10 cellular contexts compared by ENCODE assay signal in the genomic region with DNA sequence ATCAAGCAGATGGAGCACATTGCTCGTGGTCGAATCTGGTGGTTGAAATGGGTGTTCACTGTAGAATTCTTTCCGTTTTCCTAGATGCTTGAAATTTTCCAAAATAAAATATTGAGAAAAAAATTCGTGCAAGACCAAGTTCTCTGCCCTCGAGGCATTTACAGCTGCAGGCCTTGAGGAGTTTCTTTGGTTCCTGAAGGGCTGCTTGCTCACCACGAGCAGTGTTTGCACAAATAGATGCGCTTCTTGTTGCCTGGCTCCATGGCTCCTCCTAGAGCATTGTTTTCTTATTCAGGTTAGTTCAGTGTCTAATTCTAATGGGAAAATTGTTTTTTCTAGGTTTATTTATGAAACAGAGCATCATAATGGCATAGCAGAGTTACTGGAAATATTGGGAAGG.
A peak's percentile ranks its signal among the peaks of the same experiment; 100 is the strongest.
DNase-seq lines count a peak whose midpoint lies in the region; ATAC-seq, FAIRE-seq and TF ChIP-seq lines count a peak whose summit lies in the region.
"Had no signal": no experiment of that assay in that cellular context is flagged by ENCODE, and none has a peak within 500 bp of the region (broad histone marks: within the 10 kb centered on the region; RNA-seq: fewer than 3 reads in every experiment).

No MANE protein-coding gene starts in this region.

- H3K4me1 Mint-ChIP-seq in T-helper 2 cell treated with Interferon-gamma antibody and Interleukin-4, amounts not matched to agents 5 μg/mL and 100 μg/mL, for 36 hours (ENCODE audit: low read depth) = no peaks in the 10 kb centered on the region

- no peaks in the 10 kb centered on the region for H3K27me3 Mint-ChIP-seq in T-helper 2 cell treated with Interferon-gamma antibody and Interleukin-4, amounts not matched to agents 5 μg/mL and 100 μg/mL, for 36 hours (ENCODE audit: low read depth)
- H3K27me3 Mint-ChIP-seq: IgD-negative memory B cell had no signal

- H3K9me3 Mint-ChIP-seq in T-helper 2 cell treated with Interferon-gamma antibody and Interleukin-4, amounts not matched to agents 5 μg/mL and 100 μg/mL, for 36 hours = no peaks in the 10 kb centered on the region
- H3K9me3 Mint-ChIP-seq: IgD-negative memory B cell had no signal

- H3K4me3 ChIP-seq in AG10803 (ENCODE audit: low read length) = no peak overlapping the region

- H3K36me3 Mint-ChIP-seq in T-helper 2 cell treated with Interferon-gamma antibody and Interleukin-4, amounts not matched to agents 5 μg/mL and 100 μg/mL, for 36 hours (ENCODE audit: low read depth) = peaks cover 64% of the 10 kb centered on the region

- peak; percentile 42 for FAIRE-seq in G401.6 (lab: Jason Lieb, UNC)

- no peak for ATAC-seq in stimulated activated naive CD8-positive, alpha-beta T cell treated with anti-CD3 and anti-CD28 coated beads, Interleukin-15, Interleukin-2, amounts not matched to agents 100 U/mL and 50 U/mL, for 24 hours

- H3K27ac Mint-ChIP-seq in T-helper 2 cell treated with Interferon-gamma antibody and Interleukin-4, amounts not matched to agents 5 μg/mL and 100 μg/mL, for 36 hours = peak overlapping the region; percentile 35

- no peak overlapping the region for H3K4me3 Mint-ChIP-seq in T-helper 2 cell treated with Interferon-gamma antibody and Interleukin-4, amounts not matched to agents 5 μg/mL and 100 μg/mL, for 36 hours
- H3K4me3 Mint-ChIP-seq: IgD-negative memory B cell had no signal

- TF ChIP-seq CTCF in AG10803 (conservative IDR thresholded peaks at IDR 0.05; ENCODE audit: low read length) = peak; percentile 36

- DNase-seq in AG10803 (ENCODE audit: low read depth) = peak; percentile 79
- DNase-seq in T-helper 2 cell treated with Interferon-gamma antibody and Interleukin-4, amounts not matched to agents 5 μg/mL and 100 μg/mL, for 36 hours (ENCODE audit: low spot score) = no peak
- peak; percentile 33 for DNase-seq in globus pallidus (ENCODE audit: low spot score)
- DNase-seq in NK-92 (lab: John Stamatoyannopoulos, UW; ENCODE audit: unreplicated experiment) = no peak
- DNase-seq in NCI-H187 (lab: John Stamatoyannopoulos, UW) = no peak
- no peak for DNase-seq in stimulated activated naive CD8-positive, alpha-beta T cell treated with anti-CD3 and anti-CD28 coated beads, Interleukin-15, Interleukin-2, amounts not matched to agents 100 U/mL and 50 U/mL, for 24 hours
- no peak for DNase-seq in NCI-H1417 treated with DMSO at 0.1 percent for 48 hours (lab: John Stamatoyannopoulos, UW)
- DNase-seq: midbrain had no signal

Comparison
In these comparisons a context has a peak if more than half of its experiments do, and no peak if none do; other contexts are left out.
1. DNase-seq: peak in AG10803 (single experiment) and globus pallidus (single experiment); none in T-helper 2 cell treated with Interferon-gamma antibody and Interleukin-4, amounts not matched to agents 5 μg/mL and 100 μg/mL, for 36 hours (single experiment), NK-92 (single experiment), NCI-H187 (0 of 2), stimulated activated naive CD8-positive, alpha-beta T cell treated with anti-CD3 and anti-CD28 coated beads, Interleukin-15, Interleukin-2, amounts not matched to agents 100 U/mL and 50 U/mL, for 24 hours (single experiment) and NCI-H1417 treated with DMSO at 0.1 percent for 48 hours (single experiment).